In genomic region chr9:83744206-83744605, GRCh38 we compare ENCODE assay signal across 16 cellular contexts. TPM values are rescaled to one million over a fixed set of nuclear protein-coding genes. Genes with fewer than 3 reads are reported as not detected.
DNase-seq lines count a peak whose midpoint lies in the region; ATAC-seq, FAIRE-seq and TF ChIP-seq lines count a peak whose summit lies in the region.
"Had no signal": no experiment of that assay in that cellular context is flagged by ENCODE, and none has a peak within 500 bp of the region (broad histone marks: within the 10 kb centered on the region; RNA-seq: fewer than 3 reads in every experiment).

No MANE protein-coding gene starts in this region.

- H3K4me1 ChIP-seq in small intestine (ENCODE audit: control insufficient read depth in 2 of 2, insufficient read depth in 1 of 2, low read depth in 1 of 2, low read length in 1 of 2) (no peaks in the 10 kb centered on the region), colonic mucosa (no peaks in the 10 kb centered on the region)
- H3K4me1 ChIP-seq: BLaER1 had no signal

- peak; percentile 46 for DNase-seq in SIG-M5 treated with dmso at 0.1 percent for 504 hours (lab: John Stamatoyannopoulos, UW; ENCODE audit: unreplicated experiment)
- DNase-seq in SIG-M5 (lab: John Stamatoyannopoulos, UW): no peak
- peak; percentile 22 for DNase-seq in bronchial epithelial cell (ENCODE audit: low read depth)
- peak; percentile 1 for DNase-seq in small intestine
- DNase-seq in COLO668 (lab: John Stamatoyannopoulos, UW; ENCODE audit: unreplicated experiment): no peak
- no peak for DNase-seq in CD4-positive, alpha-beta T cell
- DNase-seq in colonic mucosa: no peak
- DNase-seq: 8988T, AML-193, GF-D8, HCEC 1CT, HFFc6 had no signal

- no peaks in the 10 kb centered on the region for H3K27me3 ChIP-seq in bronchial epithelial cell (ENCODE audit: control insufficient read depth, insufficient read depth, low read length)
- H3K27me3 ChIP-seq in small intestine (ENCODE audit: control insufficient read depth in 2 of 2, insufficient read depth in 2 of 2, low read length in 2 of 2): no peaks in the 10 kb centered on the region
- no peaks in the 10 kb centered on the region for H3K27me3 ChIP-seq in CD4-positive, alpha-beta T cell (ENCODE audit: control insufficient read depth, insufficient read depth, low read length)
- no peaks in the 10 kb centered on the region for H3K27me3 ChIP-seq in colonic mucosa
- H3K27me3 ChIP-seq: BLaER1 had no signal

- POLR2A ChIA-PET in CD4-positive, alpha-beta T cell (lab: Charles Lee): no interaction called here

- FAIRE-seq in bronchial epithelial cell (lab: Jason Lieb, UNC) (peak; percentile 64), islet of Langerhans (lab: Jason Lieb, UNC) (peak; percentile 5), small intestine (lab: Jason Lieb, UNC) (no peak)
- FAIRE-seq: H1 had no signal

- WGBS in small intestine, 3 donors: 90 to 98% (median 98%) methylated on average over 1 of the region's 1 CpG

- H3K9ac ChIP-seq in colonic mucosa (ENCODE audit: low read depth in 2 of 2, low read length in 2 of 2): no peak overlapping the region
- H3K9ac ChIP-seq: BLaER1 had no signal

- H3K36me3 ChIP-seq in bronchial epithelial cell (ENCODE audit: control insufficient read depth, insufficient read depth, low read length) (no peaks in the 10 kb centered on the region), small intestine (ENCODE audit: control insufficient read depth in 2 of 2, insufficient read depth in 2 of 2, low read length in 2 of 2) (no peaks in the 10 kb centered on the region), colonic mucosa (no peaks in the 10 kb centered on the region)

- no peaks in the 10 kb centered on the region for H3K27me3 Mint-ChIP-seq in CD4-positive, alpha-beta T cell

- no peak overlapping the region for H3K4me3 Mint-ChIP-seq in CD4-positive, alpha-beta T cell
- H3K4me3 Mint-ChIP-seq: HFFc6 had no signal

- H3K9me3 Mint-ChIP-seq in CD4-positive, alpha-beta T cell: no peaks in the 10 kb centered on the region
- H3K9me3 Mint-ChIP-seq: HFFc6 had no signal

- CTCF ChIA-PET in CD4-positive, alpha-beta T cell (lab: Charles Lee): no interaction called here

- H3K36me3 Mint-ChIP-seq in CD4-positive, alpha-beta T cell (ENCODE audit: low read depth): peaks cover 43% of the 10 kb centered on the region

- no peak for ATAC-seq in CD4-positive, alpha-beta T cell (ENCODE audit: poor library complexity)

- H3K27ac ChIP-seq in small intestine (ENCODE audit: low read depth in 1 of 2, low read length in 1 of 2) (no peak overlapping the region), colonic mucosa (no peak overlapping the region)
- H3K27ac ChIP-seq in CD4-positive, alpha-beta T cell (ENCODE audit: low read depth, low read length): no peak overlapping the region
- H3K27ac ChIP-seq: BLaER1, HL-60 had no signal

- no peak for TF ChIP-seq CTCF in bronchial epithelial cell (IDR thresholded peaks at IDR 0.05; ENCODE audit: insufficient read depth, low read length, severe bottlenecking)
- no peak for TF ChIP-seq CTCF in CD4-positive, alpha-beta T cell (IDR thresholded peaks at IDR 0.05)
- TF ChIP-seq CTCF in colonic mucosa (IDR thresholded peaks at IDR 0.05): no peak

- intact Hi-C loops in CD4-positive, alpha-beta T cell (cut with DNase I, micrococcal nuclease): no loop called here
- intact Hi-C loops in colonic mucosa (cut with DNase I): no loop called here

- H3K9me3 ChIP-seq in small intestine (ENCODE audit: control insufficient read depth, low read depth): no peaks in the 10 kb centered on the region
- no peaks in the 10 kb centered on the region for H3K9me3 ChIP-seq in CD4-positive, alpha-beta T cell (ENCODE audit: control insufficient read depth, low read length)
- H3K9me3 ChIP-seq in colonic mucosa: no peaks in the 10 kb centered on the region
- H3K9me3 ChIP-seq: BLaER1 had no signal

- H3K4me3 ChIP-seq in bronchial epithelial cell (ENCODE audit: low read depth, low read length) (no peak overlapping the region), small intestine (ENCODE audit: low read depth in 1 of 2, low read length in 2 of 2) (no peak overlapping the region), colonic mucosa (no peak overlapping the region)
- H3K4me3 ChIP-seq: BLaER1 had no signal

- H3K27ac Mint-ChIP-seq in CD4-positive, alpha-beta T cell: no peak overlapping the region
- H3K27ac Mint-ChIP-seq: HFFc6 had no signal

- no peaks in the 10 kb centered on the region for H3K4me1 Mint-ChIP-seq in CD4-positive, alpha-beta T cell (ENCODE audit: low read depth)

RNA-seq across cellular contexts. Expression of gene UBQLN1, which starts 36.4 kb away (rescaled TPM):
- total RNA-seq in bronchial epithelial cell (96.4 and 124 TPM in 2 replicates), colonic mucosa (100 to 1,000 TPM in 1 of 2 donors, 10 to 100 TPM in 1; 87.3 to 101 TPM)
- polyA plus RNA-seq in small intestine: 10 to 100 TPM; 40.3 to 44.9 (median 43.2) TPM
- total RNA-seq in CD4-positive, alpha-beta T cell: 100 to 1,000 TPM; 178 to 185 TPM

Comparison
In these comparisons a context has a peak if more than half of its experiments do, and no peak if none do; other contexts are left out.
1. DNase-seq: peak in SIG-M5 treated with dmso at 0.1 percent for 504 hours (single experiment), bronchial epithelial cell (single experiment) and small intestine (single experiment); none in SIG-M5 (single experiment), COLO668 (single experiment), CD4-positive, alpha-beta T cell (0 of 10) and colonic mucosa (single experiment).